17 cellular contexts compared by ENCODE assay signal in genomic region chr2:139293992-139294548, GRCh38.
DNase-seq lines count a peak whose midpoint lies in the region; ATAC-seq and TF ChIP-seq lines count a peak whose summit lies in the region.
"Had no signal": no experiment of that assay in that cellular context is flagged by ENCODE, and none has a peak within 500 bp of the region (broad histone marks: within the 10 kb centered on the region; RNA-seq: fewer than 3 reads in every experiment).

No MANE protein-coding gene starts in this region.

- H2BK120ac ChIP-seq in H9 (ENCODE audit: low read depth, low read length, poor library complexity, severe bottlenecking), result no peak overlapping the region

- H4K91ac ChIP-seq in H9 (ENCODE audit: insufficient read length, low read depth, low read length), result no peak overlapping the region

- H3K4me3 ChIP-seq in endodermal cell (ENCODE audit: low read length), result no peak overlapping the region
- no peak overlapping the region for H3K4me3 ChIP-seq in Peyer's patch
- H3K4me3 ChIP-seq: HAP-1, K562 had no signal

- H3K27me3 Mint-ChIP-seq in H9 (ENCODE audit: low read depth) (no peaks in the 10 kb centered on the region), endodermal cell (ENCODE audit: insufficient read depth) (no peaks in the 10 kb centered on the region)

- no peaks in the 10 kb centered on the region for H4K20me1 ChIP-seq in H9 (ENCODE audit: control insufficient read depth, insufficient read depth, insufficient read length)

- H3K79me2 ChIP-seq in H9 (ENCODE audit: insufficient read depth, low read length), result no peaks in the 10 kb centered on the region

- peak overlapping the region in 1 of 3 experiments; percentile 3; a peak in 1 of 7 replicates for H3K27ac Mint-ChIP-seq in H9
- peak overlapping the region; percentile 10 for H3K27ac Mint-ChIP-seq in endodermal cell

- H2BK15ac ChIP-seq in H9 (ENCODE audit: low read depth, low read length), result no peak overlapping the region

- H3K4me1 ChIP-seq in H9 (ENCODE audit: insufficient read depth, low read length) (no peaks in the 10 kb centered on the region), endodermal cell (ENCODE audit: control insufficient read depth, insufficient read depth, low read length) (peaks cover 3% of the 10 kb centered on the region), Peyer's patch (no peaks in the 10 kb centered on the region)
- H3K4me1 ChIP-seq: HAP-1 had no signal

- no peaks in the 10 kb centered on the region for H3K79me1 ChIP-seq in H9 (ENCODE audit: insufficient read depth, low read depth, low read length, poor library complexity, severe bottlenecking)

- no peaks in the 10 kb centered on the region for H3K23me2 ChIP-seq in H9 (ENCODE audit: insufficient read length, low read depth, low read length, poor library complexity, severe bottlenecking)

- no peak overlapping the region for H2AK5ac ChIP-seq in H9 (ENCODE audit: insufficient read length, low read length)

- no peaks in the 10 kb centered on the region; a peak in 1 of 5 replicates for H3K9me3 Mint-ChIP-seq in H9
- no peaks in the 10 kb centered on the region for H3K9me3 Mint-ChIP-seq in endodermal cell

- WGBS in H9 (ENCODE audit: extremely low coverage, insufficient read length, low lambda C conversion rate), result no CpG with 5 or more reads among the region's 6 CpGs
- WGBS in endodermal cell (ENCODE audit: insufficient coverage in 1 of 2, insufficient read length in 1 of 2), 2 experiments, result 85% methylated on average over 5 to 6 of the region's 6 CpGs

- in situ Hi-C loops in ACHN (cut with HindIII; ENCODE audit: low pct_ligation_motif_present, low pct_unique_long_range_greater_than_20kb, low sequenced_read_pairs), result no loop called here

- H2BK12ac ChIP-seq in H9 (ENCODE audit: insufficient read length, low read depth, low read length), result no peak overlapping the region

- H3K27ac ChIP-seq in H9 (ENCODE audit: insufficient read length, low read depth, low read length), result no peak overlapping the region
- no peak overlapping the region for H3K27ac ChIP-seq in endodermal cell (ENCODE audit: low read depth, low read length)
- no peak overlapping the region for H3K27ac ChIP-seq in Peyer's patch
- H3K27ac ChIP-seq: C4-2B had no signal

- H3K27me3 ChIP-seq in H9 (ENCODE audit: insufficient read depth, low read length) (no peaks in the 10 kb centered on the region), endodermal cell (ENCODE audit: control insufficient read depth, insufficient read depth, low read length, poor library complexity, severe bottlenecking) (no peaks in the 10 kb centered on the region), Peyer's patch (no peaks in the 10 kb centered on the region)

- no peak overlapping the region for H3K4ac ChIP-seq in H9 (ENCODE audit: low read depth, low read length)

- H3K18ac ChIP-seq in H9 (ENCODE audit: insufficient read length, low read depth, low read length), result no peak overlapping the region

- H3K4me3 Mint-ChIP-seq in H9 (no peak overlapping the region), endodermal cell (no peak overlapping the region)

- intact Hi-C loops in left ventricle myocardium superior (cut with micrococcal nuclease), result no loop called here

- H3T11ph ChIP-seq in H9 (ENCODE audit: low read length), result no peak overlapping the region

- no peak overlapping the region for H4K5ac ChIP-seq in H9 (ENCODE audit: insufficient read length, low read depth, low read length)

- no peak overlapping the region for H4K8ac ChIP-seq in H9 (replicated peaks; ENCODE audit: insufficient read length, low read depth, low read length)

- H3K9ac ChIP-seq in H9 (ENCODE audit: extremely low read depth, insufficient read length, low read length) (no peak overlapping the region), endodermal cell (ENCODE audit: extremely low read depth, low read length, poor library complexity, severe bottlenecking) (no peak overlapping the region)

- H3K36me3 Mint-ChIP-seq in H9 (ENCODE audit: insufficient read depth in 1 of 3, low read depth in 3 of 3) (no peaks in the 10 kb centered on the region), endodermal cell (ENCODE audit: low read depth) (no peaks in the 10 kb centered on the region)

- no peak for TF ChIP-seq POLR2A in Peyer's patch (IDR thresholded peaks at IDR 0.05)

- H2AFZ ChIP-seq in H9 (ENCODE audit: low read length), result peak overlapping the region; percentile 73

- H3K36me3 ChIP-seq in endodermal cell (ENCODE audit: control insufficient read depth, insufficient read depth, low read length) (no peaks in the 10 kb centered on the region), Peyer's patch (no peaks in the 10 kb centered on the region)
- H3K36me3 ChIP-seq: HAP-1 had no signal

- no peak for ATAC-seq in left ventricle myocardium superior
- ATAC-seq in GM19395 (IDR thresholded peaks at IDR 0.05; ENCODE audit: unreplicated experiment), result no peak
- ATAC-seq: K562, Right ventricle myocardium inferior had no signal

- no peak overlapping the region for H3K4me2 ChIP-seq in H9 (ENCODE audit: insufficient read depth, insufficient read length, low read length)

- no peak overlapping the region for H2BK20ac ChIP-seq in H9 (ENCODE audit: low read depth, low read length, poor library complexity, severe bottlenecking)

- H3K56ac ChIP-seq in H9 (ENCODE audit: insufficient read length, low read depth, low read length), result no peak overlapping the region

- no peak for TF ChIP-seq CTCF in H9 (conservative IDR thresholded peaks at IDR 0.05)
- no peak for TF ChIP-seq CTCF in endodermal cell (conservative IDR thresholded peaks at IDR 0.05)
- no peak for TF ChIP-seq CTCF in Peyer's patch (IDR thresholded peaks at IDR 0.05)

- H3K14ac ChIP-seq in H9 (ENCODE audit: insufficient read depth, low read length), result no peak overlapping the region

- DNase-seq in ACHN (peak; percentile 26), H9 (no peak), OCI-M1 (lab: John Stamatoyannopoulos, UW) (peak; percentile 43), endodermal cell (no peak), left ventricle myocardium superior (no peak), Peyer's patch (no peak), NCI-H1417 (lab: John Stamatoyannopoulos, UW) (no peak)
- DNase-seq: DND-41, NCI-H1417 treated with DMSO at 0.1 percent for 48 hours, NCI-H1930, NCI-H345, NCI-H526 had no signal

- H3K9me3 ChIP-seq in H9 (ENCODE audit: control insufficient read depth, low read depth, low read length), result no peaks in the 10 kb centered on the region
- no peaks in the 10 kb centered on the region for H3K9me3 ChIP-seq in endodermal cell (ENCODE audit: control insufficient read depth, low read length)
- no peaks in the 10 kb centered on the region for H3K9me3 ChIP-seq in Peyer's patch
- H3K9me3 ChIP-seq: HAP-1 had no signal

- 0 out of 4 replicates have a peak, but pooled peaks cover 0 to 4% of the 10 kb centered on the region in 2 experiments for H3K4me1 Mint-ChIP-seq in H9
- peaks cover 4% of the 10 kb centered on the region for H3K4me1 Mint-ChIP-seq in endodermal cell

- H3K23ac ChIP-seq in H9 (ENCODE audit: insufficient read length, low read depth, low read length), result no peak overlapping the region

- H2BK5ac ChIP-seq in H9 (ENCODE audit: insufficient read length, low read length), result no peak overlapping the region

Comparison
In these comparisons a context has a peak if more than half of its experiments do, and no peak if none do; other contexts are left out.
1. DNase-seq: peak in ACHN (single experiment) and OCI-M1 (single experiment); none in H9 (single experiment), endodermal cell (single experiment), left ventricle myocardium superior (single experiment), Peyer's patch (0 of 3) and NCI-H1417 (0 of 3).